In the genomic region with DNA sequence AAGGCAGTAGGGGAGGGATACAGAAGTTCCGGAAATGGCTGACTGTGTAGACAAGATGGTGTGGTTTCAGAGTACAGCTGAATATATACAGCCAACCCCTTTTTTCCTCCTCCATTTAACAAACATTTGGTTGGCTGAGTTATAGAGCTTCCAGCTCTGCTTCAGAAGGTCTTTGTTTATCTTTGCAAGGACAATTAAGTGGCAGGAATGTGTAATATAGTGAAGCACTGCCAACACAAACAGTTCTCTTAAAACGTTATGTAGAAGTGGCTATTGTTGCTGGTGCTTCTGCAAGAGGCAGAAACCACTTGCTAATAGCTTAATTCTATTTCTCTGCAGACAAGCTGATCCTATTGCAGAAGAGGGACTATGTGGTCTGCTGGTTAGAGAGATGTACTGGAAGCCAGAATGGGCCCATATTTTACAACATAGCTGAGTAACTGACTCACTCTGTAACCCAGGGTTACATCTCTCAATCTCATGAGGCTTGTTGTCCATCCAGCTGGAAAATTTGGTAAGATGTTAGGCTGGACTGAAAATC, we compare ENCODE assay signal across 8 cellular contexts.
A peak's percentile ranks its signal among the peaks of the same experiment; 100 is the strongest.
DNase-seq lines count a peak whose midpoint lies in the region; ATAC-seq lines count a peak whose summit lies in the region.

No MANE protein-coding gene starts in this region.

- no peak overlapping the region for H3K18ac ChIP-seq in trophoblast cell (ENCODE audit: low read length)

- no peak overlapping the region for H2BK12ac ChIP-seq in trophoblast cell (ENCODE audit: low read length)

- H4K8ac ChIP-seq in trophoblast cell (ENCODE audit: low read depth, low read length) = no peak overlapping the region

- ATAC-seq in GM21737 (IDR thresholded peaks at IDR 0.05; ENCODE audit: unreplicated experiment) (no peak), GM18520 (IDR thresholded peaks at IDR 0.05; ENCODE audit: unreplicated experiment) (no peak)

- H3K79me2 ChIP-seq in trophoblast cell (ENCODE audit: control insufficient read depth, insufficient read depth, low read length, poor library complexity) = no peaks in the 10 kb centered on the region

- H3K4me3 ChIP-seq in esophagus (ENCODE audit: low read depth in 1 of 2, low read length in 2 of 2) = no peak overlapping the region
- H3K4me3 ChIP-seq in trophoblast cell (ENCODE audit: low read depth, low read length) = no peak overlapping the region
- H3K4me3 ChIP-seq in effector memory CD4-positive, alpha-beta T cell (ENCODE audit: insufficient read depth, low read depth, low read length, poor library complexity, severe bottlenecking) = no peak overlapping the region

- H3K4ac ChIP-seq in trophoblast cell (ENCODE audit: low read depth, low read length) = no peak overlapping the region

- H3K9ac ChIP-seq in trophoblast cell (ENCODE audit: low read length) = no peak overlapping the region

- no peak overlapping the region for H2AFZ ChIP-seq in trophoblast cell (ENCODE audit: insufficient read depth, low read length, poor library complexity)

- H3K79me1 ChIP-seq in trophoblast cell (ENCODE audit: low read length) = no peaks in the 10 kb centered on the region

- H3K27ac ChIP-seq in esophagus (ENCODE audit: low read depth in 2 of 2, low read length in 1 of 2) (peak overlapping the region; percentile 31), trophoblast cell (ENCODE audit: low read depth, low read length) (no peak overlapping the region)
- no peak overlapping the region for H3K27ac ChIP-seq in effector memory CD4-positive, alpha-beta T cell (ENCODE audit: insufficient read depth, low read length, poor library complexity, severe bottlenecking)

- H3K27me3 ChIP-seq in esophagus (ENCODE audit: control insufficient read depth in 1 of 2, insufficient read depth in 2 of 2, low read length in 2 of 2) (no peaks in the 10 kb centered on the region), trophoblast cell (ENCODE audit: insufficient read depth, low read length) (no peaks in the 10 kb centered on the region)
- no peaks in the 10 kb centered on the region for H3K27me3 ChIP-seq in effector memory CD4-positive, alpha-beta T cell (replicated peaks; ENCODE audit: control insufficient read depth, insufficient read depth, low read length, poor library complexity, severe bottlenecking)

- no peaks in the 10 kb centered on the region for H3K4me1 ChIP-seq in esophagus (ENCODE audit: control insufficient read depth in 2 of 2, insufficient read depth in 2 of 2, low read length in 1 of 2)
- H3K4me1 ChIP-seq in trophoblast cell (ENCODE audit: control insufficient read depth in 1 of 2, insufficient read depth in 2 of 2, low read length in 2 of 2) = no peaks in the 10 kb centered on the region
- no peaks in the 10 kb centered on the region for H3K4me1 ChIP-seq in effector memory CD4-positive, alpha-beta T cell (ENCODE audit: control insufficient read depth, insufficient read depth, low read length, poor library complexity, severe bottlenecking)

- H4K12ac ChIP-seq in trophoblast cell (ENCODE audit: low read depth, low read length) = no peak overlapping the region

- no peak overlapping the region for H2AK5ac ChIP-seq in trophoblast cell (ENCODE audit: low read length)

- 15 to 22% methylated on average over 2 of the region's 2 CpGs for WGBS in esophagus, 2 donors
- no CpG with 5 or more reads among the region's 2 CpGs for whole genome bisulfite sequencing in trophoblast cell (ENCODE audit: extremely low coverage, insufficient coverage, insufficient read length)

- H2BK5ac ChIP-seq in trophoblast cell (ENCODE audit: low read depth, low read length, poor library complexity) = no peak overlapping the region

- H3K4me2 ChIP-seq in trophoblast cell (ENCODE audit: low read length) = no peak overlapping the region

- H4K91ac ChIP-seq in trophoblast cell (ENCODE audit: low read depth, low read length) = no peak overlapping the region

- H3K36me3 ChIP-seq in esophagus (ENCODE audit: control insufficient read depth in 2 of 2, insufficient read depth in 2 of 2, low read length in 1 of 2) (no peaks in the 10 kb centered on the region), trophoblast cell (ENCODE audit: control insufficient read depth in 1 of 2, insufficient read depth in 2 of 2, low read length in 2 of 2) (no peaks in the 10 kb centered on the region)
- no peaks in the 10 kb centered on the region for H3K36me3 ChIP-seq in effector memory CD4-positive, alpha-beta T cell (ENCODE audit: control insufficient read depth, insufficient read depth, low read length)

- peaks cover 0 to 3% of the 10 kb centered on the region in 2 donors for H3K9me3 ChIP-seq in esophagus (ENCODE audit: control insufficient read depth in 2 of 2, insufficient read depth in 1 of 2, low read depth in 1 of 2, low read length in 1 of 2)
- H3K9me3 ChIP-seq in trophoblast cell (ENCODE audit: insufficient read depth, low read depth, low read length) = peaks cover 5% of the 10 kb centered on the region
- H3K9me3 ChIP-seq in effector memory CD4-positive, alpha-beta T cell (ENCODE audit: control insufficient read depth, low read length) = no peaks in the 10 kb centered on the region

- no peak overlapping the region for H3K23ac ChIP-seq in trophoblast cell (ENCODE audit: low read length)

- H2BK120ac ChIP-seq in trophoblast cell (ENCODE audit: insufficient read depth, low read length, poor library complexity) = no peak overlapping the region

- DNase-seq in EH (ENCODE audit: low read depth) = peak; percentile 99
- peak; percentile 60 for DNase-seq in NCI-H446 treated with DMSO at 0.1 percent for 48 hours (lab: John Stamatoyannopoulos, UW)
- peak; percentile 59 to 89 for DNase-seq in trophoblast cell
- no peak for DNase-seq in effector memory CD4-positive, alpha-beta T cell
- DNase-seq in COLO668 (lab: John Stamatoyannopoulos, UW; ENCODE audit: unreplicated experiment) = no peak

- no peak overlapping the region for H3K14ac ChIP-seq in trophoblast cell (ENCODE audit: low read length)

Comparison
In these comparisons a context has a peak if more than half of its experiments do, and no peak if none do; other contexts are left out.
1. DNase-seq: peak in EH (single experiment), NCI-H446 treated with DMSO at 0.1 percent for 48 hours (single experiment) and trophoblast cell (2 of 2); none in effector memory CD4-positive, alpha-beta T cell (0 of 3) and COLO668 (single experiment).
2. H3K27ac ChIP-seq: peak in esophagus (2 of 2); none in trophoblast cell (single experiment) and effector memory CD4-positive, alpha-beta T cell (single experiment).